ENCODE assay signal across 9 cellular contexts in the genomic region with DNA sequence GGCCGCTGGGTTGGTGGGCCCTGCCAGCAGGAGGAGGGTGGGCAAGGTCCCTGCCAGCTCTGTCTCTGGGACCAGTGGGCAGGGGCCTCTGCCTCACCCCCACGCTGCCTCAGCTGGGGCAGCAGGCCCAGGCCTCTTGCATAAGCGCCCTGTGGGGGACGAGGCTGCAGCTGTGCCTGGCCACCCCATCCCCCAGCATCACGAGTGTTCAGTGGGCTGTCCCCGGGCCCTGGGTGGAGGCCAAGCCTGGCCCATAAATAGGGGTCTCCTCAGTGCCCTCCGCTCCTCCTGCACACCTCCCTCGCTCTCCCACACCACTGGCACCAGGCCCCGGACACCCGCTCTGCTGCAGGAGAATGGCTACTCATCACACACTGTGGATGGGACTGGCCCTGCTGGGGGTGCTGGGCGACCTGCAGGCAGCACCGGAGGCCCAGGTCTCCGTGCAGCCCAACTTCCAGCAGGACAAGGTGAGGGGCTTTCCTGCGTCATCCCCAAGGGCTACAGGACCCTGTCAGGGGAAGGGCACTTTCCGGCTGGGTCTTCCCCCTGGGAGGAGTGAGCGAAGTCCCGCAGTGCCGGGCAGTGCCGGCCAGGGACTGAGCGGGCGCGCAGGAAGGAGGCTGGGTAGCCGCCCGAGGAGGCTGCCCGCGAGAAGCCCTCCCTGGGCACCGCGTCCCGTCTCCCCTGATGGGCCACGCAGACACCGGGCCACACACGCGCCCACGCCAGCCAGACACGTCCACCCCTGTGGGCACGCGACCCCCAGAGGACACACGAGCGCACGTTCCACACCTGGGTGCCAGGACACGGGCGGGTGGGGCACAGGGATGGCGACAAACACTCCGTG. TPM values are rescaled to one million over a fixed set of nuclear protein-coding genes. Genes with fewer than 3 reads are reported as not detected.
DNase-seq lines count a peak whose midpoint lies in the region; ATAC-seq and TF ChIP-seq lines count a peak whose summit lies in the region.
"Had no signal": no experiment of that assay in that cellular context is flagged by ENCODE, and none has a peak within 500 bp of the region (broad histone marks: within the 10 kb centered on the region; RNA-seq: fewer than 3 reads in every experiment).

A gene (plus strand): TSS at position 282 of the 850 bp plus-strand sequence. CDS start 75 bp downstream, at position 357.

- no peak for TF ChIP-seq POLR2A in sigmoid colon (IDR thresholded peaks at IDR 0.05)

- in situ Hi-C loops in mammary epithelial cell (cut with MboI; ENCODE audit: low sequenced_read_pairs in 2 of 2) = no loop called here

- H3F3A ChIP-seq in PC-3 (ENCODE audit: low read length, unreplicated experiment) = no peaks in the 10 kb centered on the region

- intact Hi-C loops in mammary epithelial cell (cut with micrococcal nuclease) = no loop called here
- intact Hi-C loops in sigmoid colon (cut with DNase I) = no loop called here
- intact Hi-C loops in activated T-helper 2 cell treated with anti-CD3 and anti-CD28 coated beads, Interferon-gamma antibody, Interleukin-2, Interleukin-4, amounts not matched to agents 10 μg/mL and 5 μg/mL and 100 μg/mL, durations not matched to agents 14 hours and 24 hours and 36 hours (cut with micrococcal nuclease) = loop anchor here (1.0 to 10.0 kb wide), 2 partner anchors 45 to 477 kb away; a partner anchor contains a TSS
- intact Hi-C loops in PC-3 (cut with micrococcal nuclease) = no loop called here

- no peak for ATAC-seq in PC-3
- no peak for ATAC-seq in left lobe of liver
- ATAC-seq in HG03139 (IDR thresholded peaks at IDR 0.05; ENCODE audit: unreplicated experiment) = no peak

- H3K36me3 Mint-ChIP-seq in immature natural killer cell = no peaks in the 10 kb centered on the region
- no peaks in the 10 kb centered on the region for H3K36me3 Mint-ChIP-seq in activated T-helper 2 cell treated with anti-CD3 and anti-CD28 coated beads, Interferon-gamma antibody, Interleukin-2, Interleukin-4, amounts not matched to agents 10 μg/mL and 5 μg/mL and 100 μg/mL, durations not matched to agents 14 hours and 24 hours and 36 hours (ENCODE audit: low read depth)

- H3K9me2 ChIP-seq in PC-3 (replicated peaks; ENCODE audit: low read length) = no peaks in the 10 kb centered on the region

- H3K27ac ChIP-seq in mammary epithelial cell (ENCODE audit: insufficient read depth, low read depth, low read length) (no peak within 1 kb of the TSS), sigmoid colon (peak within 1 kb of the TSS in 2 of 4 donors; percentile 17 to 25), PC-3 (ENCODE audit: low read length) (no peak within 1 kb of the TSS)

- H3K4me1 ChIP-seq in mammary epithelial cell (ENCODE audit: insufficient read depth, low read length) (peaks cover 16% of the 10 kb centered on the region), sigmoid colon (peaks cover 0 to 15% (median 12%) of the 10 kb centered on the region in 4 donors), PC-3 (ENCODE audit: insufficient read depth, low read length) (no peaks in the 10 kb centered on the region)

- H3K27me3 Mint-ChIP-seq in immature natural killer cell (ENCODE audit: low read depth in 3 of 3) = peaks cover 0 to 3% (median 2%) of the 10 kb centered on the region in 3 donors
- H3K27me3 Mint-ChIP-seq in activated T-helper 2 cell treated with anti-CD3 and anti-CD28 coated beads, Interferon-gamma antibody, Interleukin-2, Interleukin-4, amounts not matched to agents 10 μg/mL and 5 μg/mL and 100 μg/mL, durations not matched to agents 14 hours and 24 hours and 36 hours (ENCODE audit: low read depth) = no peaks in the 10 kb centered on the region

- peak; percentile 27 for DNase-seq in ELF-1 (ENCODE audit: low read depth, low spot score)
- no peak for DNase-seq in mammary epithelial cell
- DNase-seq in immature natural killer cell = no peak
- no peak for DNase-seq in sigmoid colon
- no peak for DNase-seq in activated T-helper 2 cell treated with anti-CD3 and anti-CD28 coated beads, Interferon-gamma antibody, Interleukin-2, Interleukin-4, amounts not matched to agents 10 μg/mL and 5 μg/mL and 100 μg/mL, durations not matched to agents 14 hours and 24 hours and 36 hours (ENCODE audit: low spot score)
- no peak for DNase-seq in PC-3
- no peak for DNase-seq in left lobe of liver (ENCODE audit: low spot score)

- H3K4me1 Mint-ChIP-seq in immature natural killer cell = peaks cover 20 to 35% of the 10 kb centered on the region in 2 donors
- H3K4me1 Mint-ChIP-seq in activated T-helper 2 cell treated with anti-CD3 and anti-CD28 coated beads, Interferon-gamma antibody, Interleukin-2, Interleukin-4, amounts not matched to agents 10 μg/mL and 5 μg/mL and 100 μg/mL, durations not matched to agents 14 hours and 24 hours and 36 hours (ENCODE audit: low read depth) = peaks cover 7% of the 10 kb centered on the region

- POLR2A ChIA-PET in PC-3 (lab: Charles Lee; ENCODE audit: unreplicated experiment) = no interaction called here

- H3K27me3 ChIP-seq in mammary epithelial cell (ENCODE audit: insufficient read depth, low read length) (no peaks in the 10 kb centered on the region), sigmoid colon (peaks cover 0 to 33% (median 23%) of the 10 kb centered on the region in 3 donors), PC-3 (ENCODE audit: low read length) (no peaks in the 10 kb centered on the region)

- H3K36me3 ChIP-seq in mammary epithelial cell (ENCODE audit: insufficient read depth, low read length) = no peaks in the 10 kb centered on the region
- no peaks in the 10 kb centered on the region for H3K36me3 ChIP-seq in sigmoid colon
- H3K36me3 ChIP-seq in PC-3 (ENCODE audit: low read depth, low read length) = no peaks in the 10 kb centered on the region

- H3K9me3 Mint-ChIP-seq in immature natural killer cell = no peaks in the 10 kb centered on the region
- H3K9me3 Mint-ChIP-seq in activated T-helper 2 cell treated with anti-CD3 and anti-CD28 coated beads, Interferon-gamma antibody, Interleukin-2, Interleukin-4, amounts not matched to agents 10 μg/mL and 5 μg/mL and 100 μg/mL, durations not matched to agents 14 hours and 24 hours and 36 hours = no peaks in the 10 kb centered on the region
- H3K9me3 Mint-ChIP-seq: activated naive CD4-positive, alpha-beta T cell treated with anti-CD3 and anti-CD28 coated beads for 36 hours had no signal

- dilution Hi-C loops in mammary epithelial cell (cut with HindIII; ENCODE audit: low sequenced_read_pairs) = no loop called here

- CTCF ChIA-PET in mammary epithelial cell (lab: Charles Lee; ENCODE audit: low non-redundant PET) = no interaction called here
- CTCF ChIA-PET in PC-3 (lab: Charles Lee) = interaction anchor here (0.6 kb wide), 3 partner anchors 173 to 482 kb away, joined by 5 to 6 read pairs (median 5); no protein-coding TSS in a partner anchor

- H3K79me2 ChIP-seq in mammary epithelial cell (ENCODE audit: insufficient read depth, low read length) (no peaks in the 10 kb centered on the region), PC-3 (ENCODE audit: low read length) (no peaks in the 10 kb centered on the region)

- peak within 1 kb of the TSS; percentile 74 to 85 (median 83) for H3K4me3 Mint-ChIP-seq in immature natural killer cell
- no peak within 1 kb of the TSS for H3K4me3 Mint-ChIP-seq in activated T-helper 2 cell treated with anti-CD3 and anti-CD28 coated beads, Interferon-gamma antibody, Interleukin-2, Interleukin-4, amounts not matched to agents 10 μg/mL and 5 μg/mL and 100 μg/mL, durations not matched to agents 14 hours and 24 hours and 36 hours (ENCODE audit: low read depth)
- H3K4me3 Mint-ChIP-seq: activated naive CD4-positive, alpha-beta T cell treated with anti-CD3 and anti-CD28 coated beads for 36 hours had no signal

- TF ChIP-seq EP300 in sigmoid colon (IDR thresholded peaks at IDR 0.05) = no peak

- H4K20me1 ChIP-seq in mammary epithelial cell (ENCODE audit: insufficient read depth, low read length) (no peaks in the 10 kb centered on the region), PC-3 (ENCODE audit: low read length) (no peaks in the 10 kb centered on the region)

- H3K4me3 ChIP-seq in mammary epithelial cell (replicated peaks in 1 of 3; ENCODE audit: insufficient read depth in 1 of 3, low read depth in 2 of 3, low read length in 3 of 3) (peak within 1 kb of the TSS; percentile 19 to 59 (median 42)), sigmoid colon (peak within 1 kb of the TSS; percentile 12 to 52 (median 42)), PC-3 (ENCODE audit: low read length) (no peak within 1 kb of the TSS)

- H2AFZ ChIP-seq in mammary epithelial cell (ENCODE audit: low read depth, low read length) = peak within 1 kb of the TSS; percentile 70
- H2AFZ ChIP-seq in PC-3 (ENCODE audit: low read length) = no peak within 1 kb of the TSS

- peak within 1 kb of the TSS; percentile 97 for H3K4me2 ChIP-seq in mammary epithelial cell (ENCODE audit: insufficient read depth, low read depth, low read length)
- H3K4me2 ChIP-seq in PC-3 (ENCODE audit: low read length) = no peak within 1 kb of the TSS

- no peaks in the 10 kb centered on the region for H3K9me3 ChIP-seq in mammary epithelial cell (replicated peaks; ENCODE audit: insufficient read depth, low read length)
- H3K9me3 ChIP-seq in sigmoid colon = no peaks in the 10 kb centered on the region
- no peaks in the 10 kb centered on the region for H3K9me3 ChIP-seq in PC-3 (ENCODE audit: low read length)

- no peak within 1 kb of the TSS for H3K9ac ChIP-seq in mammary epithelial cell (ENCODE audit: insufficient read depth, low read length)
- H3K9ac ChIP-seq in PC-3 (ENCODE audit: low read length) = no peak within 1 kb of the TSS

- WGBS in mammary epithelial cell (ENCODE audit: low coverage, missing lambda C conversion rate) = 75% methylated on average over 10 of the region's 44 CpGs
- WGBS in sigmoid colon, 2 donors = 30 to 44% methylated on average over 44 of the region's 44 CpGs

- BruUV-seq in mammary epithelial cell (replicated peaks; lab: Mats Ljungman, UMichigan) (no TSS peak), PC-3 (replicated peaks; lab: Mats Ljungman, UMichigan) (no TSS peak)

- peak within 1 kb of the TSS; percentile 51 to 86 (median 82) for H3K27ac Mint-ChIP-seq in immature natural killer cell
- no peak within 1 kb of the TSS for H3K27ac Mint-ChIP-seq in activated T-helper 2 cell treated with anti-CD3 and anti-CD28 coated beads, Interferon-gamma antibody, Interleukin-2, Interleukin-4, amounts not matched to agents 10 μg/mL and 5 μg/mL and 100 μg/mL, durations not matched to agents 14 hours and 24 hours and 36 hours
- H3K27ac Mint-ChIP-seq: activated naive CD4-positive, alpha-beta T cell treated with anti-CD3 and anti-CD28 coated beads for 36 hours had no signal

- TF ChIP-seq CTCF in mammary epithelial cell (conservative IDR thresholded peaks at IDR 0.05 in 1 of 2, IDR thresholded peaks at IDR 0.05 in 1 of 2; ENCODE audit: extremely low read depth in 1 of 2, insufficient read depth in 1 of 2, low read depth in 1 of 2, low read length in 2 of 2) (no peak), sigmoid colon (IDR thresholded peaks at IDR 0.05) (no peak), PC-3 (conservative IDR thresholded peaks at IDR 0.05; ENCODE audit: low read depth, low read length) (no peak)

RNA-seq across cellular contexts. Expression of the gene that starts here (rescaled TPM):
- 1 to 10 TPM in 1 of 2 donors, under 1 TPM in 1; 0.54 to 2.2 TPM for total RNA-seq in mammary epithelial cell
- polyA plus RNA-seq in mammary epithelial cell = not detected
- polyA minus RNA-seq in mammary epithelial cell = not detected
- polyA plus RNA-seq in immature natural killer cell = 100 to 1,000 TPM in 2 of 3 donors, 10 to 100 TPM in 1; 93.2 to 201 (median 164) TPM
- total RNA-seq in sigmoid colon = 10 to 100 TPM; 11.8 to 36.6 (median 32.4) TPM
- polyA plus RNA-seq in sigmoid colon = 100 to 1,000 TPM in 1 of 3 donors, 10 to 100 TPM in 1, 1 to 10 TPM in 1; 8.3 to 218 (median 24.0) TPM
- total RNA-seq in activated T-helper 2 cell treated with anti-CD3 and anti-CD28 coated beads, Interferon-gamma antibody, Interleukin-2, Interleukin-4, amounts not matched to agents 10 μg/mL and 5 μg/mL and 100 μg/mL, durations not matched to agents 14 hours and 24 hours and 36 hours = not detected in 2 replicates
- total RNA-seq in PC-3 (2014; rRNA removed) = not detected in 2 replicates
- total RNA-seq in left lobe of liver = 5.2 TPM
- total RNA-seq: activated naive CD4-positive, alpha-beta T cell treated with anti-CD3 and anti-CD28 coated beads for 36 hours had no signal
